Comparison of ENCODE assay signal across 20 cellular contexts in the genomic region with DNA sequence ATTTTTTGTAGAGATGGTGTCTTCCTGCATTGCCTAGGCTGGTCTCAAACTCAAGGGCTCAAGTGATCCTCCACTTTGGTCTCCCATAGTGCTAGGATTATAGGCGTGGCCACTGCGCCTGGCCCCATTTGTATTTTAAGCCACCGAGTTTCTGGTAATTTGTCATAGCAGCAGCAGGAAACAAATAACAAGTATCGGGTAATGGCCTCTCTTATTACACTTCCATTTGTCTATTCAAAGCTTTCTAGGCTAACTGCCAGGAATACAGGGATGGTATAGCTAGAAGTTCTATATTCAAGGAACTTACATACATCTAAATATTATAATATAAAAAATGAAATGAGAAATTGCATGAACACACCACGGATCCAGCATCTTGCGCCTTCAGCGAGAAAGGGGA. TPM values are rescaled to one million over a fixed set of nuclear protein-coding genes. Genes with fewer than 3 reads are reported as not detected.
DNase-seq lines count a peak whose midpoint lies in the region; ATAC-seq and TF ChIP-seq lines count a peak whose summit lies in the region.
"Had no signal": no experiment of that assay in that cellular context is flagged by ENCODE, and none has a peak within 500 bp of the region (broad histone marks: within the 10 kb centered on the region; RNA-seq: fewer than 3 reads in every experiment).

No MANE protein-coding gene starts in this region.

- H3F3A ChIP-seq in PC-3 (ENCODE audit: low read length, unreplicated experiment), result no peaks in the 10 kb centered on the region

- TF ChIP-seq POLR2A in vagina (IDR thresholded peaks at IDR 0.05), result no peak

- no peaks in the 10 kb centered on the region for H4K20me1 ChIP-seq in PC-3 (ENCODE audit: low read length)
- H4K20me1 ChIP-seq: BLaER1 had no signal

- ATAC-seq in GM18868 (IDR thresholded peaks at IDR 0.05; ENCODE audit: unreplicated experiment) (no peak), PC-3 (no peak)
- ATAC-seq: esophagus mucosa; naive thymus-derived CD8-positive, alpha-beta T cell; stimulated activated naive B cell treated with anti-CD40 and anti-IgM and Interleukin-4, amounts not matched to agents 10 μg/mL and 1 μg/mL and 100 μg/mL, for 72 hours had no signal

- BruUV-seq in PC-3 (replicated peaks; lab: Mats Ljungman, UMichigan), result no TSS peak

- H3K27me3 ChIP-seq in vagina, result no peaks in the 10 kb centered on the region
- H3K27me3 ChIP-seq in PC-3 (ENCODE audit: low read length), result no peaks in the 10 kb centered on the region
- H3K27me3 ChIP-seq: BLaER1, sigmoid colon had no signal

- CTCF ChIA-PET in PC-3 (lab: Charles Lee), result no interaction called here

- H3K36me3 ChIP-seq in vagina, result no peaks in the 10 kb centered on the region
- H3K36me3 ChIP-seq in PC-3 (ENCODE audit: low read depth, low read length), result no peaks in the 10 kb centered on the region
- H3K36me3 ChIP-seq: BLaER1, sigmoid colon, tibial artery had no signal

- H3K4me1 ChIP-seq in vagina (peaks cover 62% of the 10 kb centered on the region), PC-3 (ENCODE audit: insufficient read depth, low read length) (peaks cover 24% of the 10 kb centered on the region)
- H3K4me1 ChIP-seq: tibial artery had no signal

- DNase-seq in DMS 273 (lab: John Stamatoyannopoulos, UW; ENCODE audit: unreplicated experiment), result peak; percentile 48
- DNase-seq in DMS 273 treated with DMSO at 0.1 percent for 48 hours (lab: John Stamatoyannopoulos, UW), result no peak
- peak; percentile 19 for DNase-seq in NCI-H2081 treated with DMSO at 0.1 percent for 48 hours (lab: John Stamatoyannopoulos, UW)
- peak; percentile 45 for DNase-seq in NCI-H748 treated with DMSO at 0.1 percent for 48 hours (lab: John Stamatoyannopoulos, UW)
- no peak for DNase-seq in vagina (ENCODE audit: extremely low spot score in 2 of 2)
- DNase-seq in PC-3, result no peak
- no peak for DNase-seq in G401 (ENCODE audit: low spot score)
- DNase-seq: activated CD4-positive, alpha-beta T cell treated with anti-CD3 and anti-CD28 coated beads, Interleukin-2, amount 50 U/mL, for 4 hours; activated naive CD4-positive, alpha-beta T cell treated with Interleukin-2 at 50 U/mL for 16 hours; DND-41; KG1; naive thymus-derived CD8-positive, alpha-beta T cell; SK-N-SH; stimulated activated naive B cell treated with anti-CD40 and anti-IgM and Interleukin-4, amounts not matched to agents 10 μg/mL and 1 μg/mL and 100 μg/mL, for 72 hours; tibial artery had no signal

- in situ Hi-C loops in G401 (cut with HindIII; ENCODE audit: low sequenced_read_pairs), result no loop called here

- no peaks in the 10 kb centered on the region for H3K9me2 ChIP-seq in PC-3 (replicated peaks; ENCODE audit: low read length)
- H3K9me2 ChIP-seq: SK-N-SH had no signal

- no peaks in the 10 kb centered on the region for H3K79me2 ChIP-seq in PC-3 (ENCODE audit: low read length)

- intact Hi-C loops in vagina (cut with DNase I) (no loop called here), PC-3 (cut with micrococcal nuclease) (no loop called here)

- H3K4me3 ChIP-seq in vagina (no peak overlapping the region), PC-3 (ENCODE audit: low read length) (no peak overlapping the region)
- H3K4me3 ChIP-seq: BLaER1, sigmoid colon, tibial artery had no signal

- H3K9me3 ChIP-seq in vagina (no peaks in the 10 kb centered on the region), PC-3 (ENCODE audit: low read length) (no peaks in the 10 kb centered on the region)
- H3K9me3 ChIP-seq: BLaER1, sigmoid colon, SK-N-SH had no signal

- no peak overlapping the region for H3K4me2 ChIP-seq in PC-3 (ENCODE audit: low read length)
- H3K4me2 ChIP-seq: BLaER1, SK-N-SH had no signal

- H3K9ac ChIP-seq in PC-3 (ENCODE audit: low read length), result no peak overlapping the region
- H3K9ac ChIP-seq: BLaER1, SK-N-SH had no signal

- POLR2A ChIA-PET in PC-3 (lab: Charles Lee; ENCODE audit: unreplicated experiment), result no interaction called here

- H3K27ac ChIP-seq in vagina (peak overlapping the region; percentile 46), PC-3 (ENCODE audit: low read length) (no peak overlapping the region)
- H3K27ac ChIP-seq: 22Rv1, BLaER1, sigmoid colon, tibial artery had no signal

- no peak overlapping the region for H2AFZ ChIP-seq in PC-3 (ENCODE audit: low read length)

- no peak for TF ChIP-seq CTCF in vagina (IDR thresholded peaks at IDR 0.05)
- no peak for TF ChIP-seq CTCF in PC-3 (conservative IDR thresholded peaks at IDR 0.05; ENCODE audit: low read depth, low read length)

RNA-seq across cellular contexts. Expression of a gene that starts 9.4 kb away (rescaled TPM):
- total RNA-seq in vagina (2.5 TPM), PC-3 (2014; rRNA removed) (0.69 TPM in 1 of 2 replicates, not detected in the other)
- not detected in 2 replicates for total RNA-seq in G401 (2014; rRNA removed; shearing (Covaris generic))
- total RNA-seq: naive thymus-derived CD8-positive, alpha-beta T cell had no signal

Comparison
In these comparisons a context has a peak if more than half of its experiments do, and no peak if none do; other contexts are left out.
1. DNase-seq: peak in DMS 273 (single experiment), NCI-H2081 treated with DMSO at 0.1 percent for 48 hours (single experiment) and NCI-H748 treated with DMSO at 0.1 percent for 48 hours (single experiment); none in DMS 273 treated with DMSO at 0.1 percent for 48 hours (single experiment), vagina (0 of 2), PC-3 (single experiment) and G401 (single experiment).